ENCODE assay signal across 11 cellular contexts in genomic region chr11:46117842-46118241, GRCh38. TPM values are rescaled to one million over a fixed set of nuclear protein-coding genes. Genes with fewer than 3 reads are reported as not detected.
A peak's percentile ranks its signal among the peaks of the same experiment; 100 is the strongest.
DNase-seq lines count a peak whose midpoint lies in the region; ATAC-seq, FAIRE-seq and TF ChIP-seq lines count a peak whose summit lies in the region.
"Had no signal": no experiment of that assay in that cellular context is flagged by ENCODE, and none has a peak within 500 bp of the region (broad histone marks: within the 10 kb centered on the region; RNA-seq: fewer than 3 reads in every experiment).

No MANE protein-coding gene starts in this region.

- no peaks in the 10 kb centered on the region for H3K9me3 ChIP-seq in GM12878 (replicated peaks; ENCODE audit: control insufficient read depth, insufficient read depth, low read length)
- H3K9me3 ChIP-seq in neural progenitor cell (ENCODE audit: low read depth), result no peaks in the 10 kb centered on the region

- in situ Hi-C loops in GM12878 (cut with MboI), result no loop called here

- POLR2A ChIA-PET in GM12878 (lab: Charles Lee), result interaction anchor here (0.5 to 9.2 kb wide), 4 partner anchors 15 to 188 kb away, joined by 3 to 96 read pairs (median 6); no protein-coding TSS in a partner anchor

- H3K4me3 Mint-ChIP-seq in neural progenitor cell, result peak overlapping the region; percentile 9

- H3K79me2 ChIP-seq in GM12878 (ENCODE audit: control insufficient read depth, insufficient read depth, low read length), result peaks cover 70% of the 10 kb centered on the region
- peaks cover 77% of the 10 kb centered on the region for H3K79me2 ChIP-seq in neural progenitor cell (ENCODE audit: low read depth)

- no peak for FAIRE-seq in GM12878 (lab: Jason Lieb, UNC)
- FAIRE-seq: A204.1 had no signal

- SMC1A ChIA-PET in GM12878 (lab: Charles Lee; ENCODE audit: uncharacterized antibody, unreplicated experiment), result interaction anchor here (0.9 to 8.2 kb wide), 11 partner anchors 14 to 187 kb away, joined by 3 to 137 read pairs (median 10); no protein-coding TSS in a partner anchor

- H2AFZ ChIP-seq in GM12878 (ENCODE audit: control insufficient read depth, low read depth, low read length), result no peak overlapping the region
- no peak overlapping the region for H2AFZ ChIP-seq in neural progenitor cell (replicated peaks)

- intact Hi-C loops in GM12878 (cut with micrococcal nuclease; ENCODE audit: unreplicated experiment), result loop anchor here (1.0 kb wide), 1 partner anchor 18 kb away; no protein-coding TSS in a partner anchor

- no TSS peak for BruUV-seq in GM12878 (replicated peaks; lab: Mats Ljungman, UMichigan)

- H3F3A ChIP-seq in neural progenitor cell (ENCODE audit: low read depth), result peaks cover 44% of the 10 kb centered on the region

- no peaks in the 10 kb centered on the region for H3K27me3 ChIP-seq in GM12878 (replicated peaks in 1 of 2; ENCODE audit: control insufficient read depth in 2 of 2, insufficient read depth in 2 of 2, low read length in 1 of 2)
- no peaks in the 10 kb centered on the region for H3K27me3 ChIP-seq in neural progenitor cell

- H3K9ac ChIP-seq in GM12878 (ENCODE audit: control insufficient read depth, insufficient read depth, low read length) (no peak overlapping the region), neural progenitor cell (no peak overlapping the region)

- peak; percentile 29 for TF ChIP-seq RAD21 in GM12878 (IDR thresholded peaks at IDR 0.05; ENCODE audit: insufficient read depth, low read depth, low read length)

- H3K9me3 Mint-ChIP-seq in neural progenitor cell, result no peaks in the 10 kb centered on the region

- RAD21 ChIA-PET in GM12878 (lab: Charles Lee; ENCODE audit: unreplicated experiment), result interaction anchor here (0.6 to 4.8 kb wide), 9 partner anchors 13 to 187 kb away, joined by 3 to 64 read pairs (median 3); no protein-coding TSS in a partner anchor

- TF ChIP-seq CTCF in GM12878 (IDR thresholded peaks at IDR 0.05 in 2 of 3, conservative IDR thresholded peaks at IDR 0.05 in 1 of 3; ENCODE audit: control insufficient read depth in 2 of 3, extremely low read depth in 1 of 3, insufficient read depth in 1 of 3, low read depth in 3 of 3, low read length in 3 of 3), result peak; percentile 42 to 50 (median 49); a peak in 5 of 6 replicates
- TF ChIP-seq CTCF in neural progenitor cell (IDR thresholded peaks at IDR 0.05), result peak; percentile 39

- H3K27me3 Mint-ChIP-seq in neural progenitor cell (ENCODE audit: insufficient read depth, low read depth), result peaks cover 6% of the 10 kb centered on the region

- TF ChIP-seq EP300 in GM12878 (IDR thresholded peaks at IDR 0.05; ENCODE audit: borderline replicate concordance in 1 of 2, control insufficient read depth in 1 of 2, low read depth in 2 of 2, low read length in 2 of 2), result no peak

- no peaks in the 10 kb centered on the region for H3K36me3 Mint-ChIP-seq in neural progenitor cell

- TF ChIP-seq POLR2A in GM12878 (IDR thresholded peaks at IDR 0.05; ENCODE audit: low read depth, low read length), result no peak

- H3K4me1 ChIP-seq in GM12878 (ENCODE audit: control insufficient read depth, insufficient read depth, low read length), result peaks cover 7% of the 10 kb centered on the region; the same call in 1 of the 2 replicates
- H3K4me1 ChIP-seq in neural progenitor cell, result peaks cover 23% of the 10 kb centered on the region

- no peaks in the 10 kb centered on the region for H3K36me3 ChIP-seq in GM12878 (ENCODE audit: control insufficient read depth in 2 of 2, insufficient read depth in 2 of 2, low read length in 1 of 2)
- H3K36me3 ChIP-seq in neural progenitor cell, result no peaks in the 10 kb centered on the region

- peak overlapping the region; percentile 56 for H3K4me2 ChIP-seq in GM12878 (ENCODE audit: control insufficient read depth, insufficient read depth)
- H3K4me2 ChIP-seq in neural progenitor cell, result no peak overlapping the region

- CTCF ChIA-PET in GM12878 (lab: Yijun Ruan, JAX), result interaction anchor here (0.6 to 8.0 kb wide), 21 partner anchors 9 to 291 kb away, joined by 3 to 133 read pairs (median 4); partner anchors contain the start of gene PEX16

- H3K27ac Mint-ChIP-seq in neural progenitor cell, result no peak overlapping the region

- H4K20me1 ChIP-seq in GM12878 (ENCODE audit: control insufficient read depth, insufficient read depth) (no peaks in the 10 kb centered on the region), neural progenitor cell (ENCODE audit: low read depth) (peaks cover 55% of the 10 kb centered on the region)

- H3K4me1 Mint-ChIP-seq in neural progenitor cell, result peaks cover 45% of the 10 kb centered on the region

- DNase-seq in DMS 273 (lab: John Stamatoyannopoulos, UW; ENCODE audit: unreplicated experiment) (peak; percentile 33), DMS 273 treated with DMSO at 0.1 percent for 48 hours (lab: John Stamatoyannopoulos, UW) (no peak), Kasumi-1 (lab: John Stamatoyannopoulos, UW) (peak; percentile 70 to 81), GM12878 (ENCODE audit: low read depth, low spot score) (no peak), neural progenitor cell (ENCODE audit: low spot score) (no peak), HuH-7 (ENCODE audit: low spot score) (no peak), NK-92 (lab: John Stamatoyannopoulos, UW; ENCODE audit: unreplicated experiment) (no peak)
- DNase-seq: NCI-H774, nucleus accumbens had no signal

- 0 out of 3 replicates have a peak, but pooled peaks have one; percentile 7 for ATAC-seq in GM12878
- ATAC-seq in GM19328 (IDR thresholded peaks at IDR 0.05; ENCODE audit: unreplicated experiment), result no peak

- H3K27ac ChIP-seq in GM12878 (ENCODE audit: control insufficient read depth, insufficient read depth) (no peak overlapping the region; the same call in 1 of the 2 replicates), neural progenitor cell (no peak overlapping the region)

- H3K4me3 ChIP-seq in GM12878 (peak overlapping the region; percentile 82), neural progenitor cell (peak overlapping the region; percentile 85)

TF ChIP-seq in GM12878, 131 proteins besides CTCF, POLR2A, EP300 and RAD21:
- TF ChIP-seq MLLT1 (IDR thresholded peaks at IDR 0.05) (0 out of 2 replicates have a peak, but pooled peaks have one; percentile 17), ZBTB33 (IDR thresholded peaks at IDR 0.05) (no peak)
TF ChIP-seq in GM12878: peak in this region for 1.

RNA-seq across cellular contexts. Expression of gene PHF21A, which starts 3.4 kb away (rescaled TPM):
- total RNA-seq in GM12878 (2013; cell fraction: nucleolus; rRNA removed), result 89.2 and 127 TPM in 2 replicates
- total RNA-seq in GM12878 (2014; rRNA removed) (9.6 and 12.2 TPM in 2 replicates), GM12878 (2014; rRNA removed; fragmentation: Illumina TruSeq; extraction: Trizol) (10.4 and 11.7 TPM in 2 replicates), GM12878 (2021) (29.2 and 31.6 TPM in 2 replicates), neural progenitor cell (ENCODE audit: low replicate concordance) (33.9 and 49.6 TPM in 2 replicates)
- 13.7 TPM for polyA plus RNA-seq in GM12878 (2011; ENCODE audit: low read depth)
- polyA plus RNA-seq in GM12878 (2011; rRNA removed) (25.0 and 37.2 TPM in 2 replicates), GM12878 (2014; fragmentation: Illumina TruSeq; extraction: Trizol) (32.9 and 34.0 TPM in 2 replicates), GM12878 (2014; fragmentation: Nextera tagmentation; extraction: Ambion mirVana) (1 to 10 TPM; 2.6 to 2.7 TPM), GM12878 (2014; rRNA removed) (14.9 and 21.2 TPM in 2 replicates), GM12878 (2016; fragmentation: Nextera tagmentation; extraction: Ambion mirVana) (10 to 100 TPM; 17.1 to 19.7 TPM)
- 16.1 and 18.9 TPM in 2 replicates for polyA plus RNA-seq in GM12878 (2011; cell fraction: cytosol; rRNA removed)
- 57.1 and 57.6 TPM in 2 replicates for polyA plus RNA-seq in GM12878 (2011; cell fraction: nucleus; rRNA removed)
- 28.1 and 32.6 TPM in 2 replicates for polyA plus RNA-seq in GM12878 (2012)
- 26.6 and 33.1 TPM in 2 replicates for polyA minus RNA-seq in GM12878 (2011; rRNA and poly(A)+ RNA removed)
- 9.1 and 13.5 TPM in 2 replicates for polyA minus RNA-seq in GM12878 (2011; cell fraction: cytosol; rRNA and poly(A)+ RNA removed)
- polyA minus RNA-seq in GM12878 (2011; cell fraction: nucleus; rRNA and poly(A)+ RNA removed), result 24.1 and 42.1 TPM in 2 replicates

Comparison
In these comparisons a context has a peak if more than half of its experiments do, and no peak if none do; other contexts are left out.
1. DNase-seq: peak in DMS 273 (single experiment) and Kasumi-1 (2 of 2); none in DMS 273 treated with DMSO at 0.1 percent for 48 hours (single experiment), GM12878 (single experiment), neural progenitor cell (single experiment), HuH-7 (single experiment) and NK-92 (single experiment).